In genomic region chr1:3249846-3250501, GRCh38 we compare ENCODE assay signal across 1 cellular context.
TF ChIP-seq lines count a peak whose summit lies in the region.

No MANE protein-coding gene starts in this region.

TF ChIP-seq in HepG2, 621 proteins besides CTCF, POLR2A, EP300 and RAD21 (continued from another document and continues in another):
- TF ChIP-seq ZNF597 (CRISPR knock-in tag; IDR thresholded peaks at IDR 0.05) (no peak), ZFYVE20 (CRISPR knock-in tag; IDR thresholded peaks at IDR 0.05; ENCODE audit: borderline replicate concordance, low read depth) (no peak), NR2F1 (CRISPR knock-in tag; IDR thresholded peaks at IDR 0.05) (peak in 1 of 2 experiments; percentile 86; a peak in 2 of 4 replicates), MTF1 (CRISPR knock-in tag; IDR thresholded peaks at IDR 0.05) (no peak), ATRX (CRISPR knock-in tag; IDR thresholded peaks at IDR 0.05; ENCODE audit: borderline replicate concordance) (no peak), SNRNP70 (IDR thresholded peaks at IDR 0.05; ENCODE audit: low read depth, low read length) (no peak), SATB2 (CRISPR knock-in tag; IDR thresholded peaks at IDR 0.05) (no peak), ZNF816 (CRISPR knock-in tag; IDR thresholded peaks at IDR 0.05; ENCODE audit: borderline replicate concordance) (no peak), JARID2 (CRISPR knock-in tag; IDR thresholded peaks at IDR 0.05; ENCODE audit: insufficient replicate concordance) (no peak), EEA1 (CRISPR knock-in tag; IDR thresholded peaks at IDR 0.05; ENCODE audit: borderline replicate concordance) (no peak), ZNF777 (CRISPR knock-in tag; IDR thresholded peaks at IDR 0.05) (no peak), HOXD1 (CRISPR knock-in tag; IDR thresholded peaks at IDR 0.05) (peak; percentile 94; the same call in 1 of the 2 replicates), ZNF83 (CRISPR knock-in tag; IDR thresholded peaks at IDR 0.05; ENCODE audit: borderline replicate concordance) (no peak), MBNL3 (CRISPR knock-in tag; conservative IDR thresholded peaks at IDR 0.05) (no peak), ZBTB34 (CRISPR knock-in tag; IDR thresholded peaks at IDR 0.05) (no peak), FOSL1 (CRISPR knock-in tag; IDR thresholded peaks at IDR 0.05; ENCODE audit: borderline replicate concordance) (no peak), NR2F6 (IDR thresholded peaks at IDR 0.05) (peak; percentile 81), NR2F6 (CRISPR knock-in tag; IDR thresholded peaks at IDR 0.05) (peak; percentile 76), BRCA1 (CRISPR knock-in tag; IDR thresholded peaks at IDR 0.05) (no peak), ZFY (CRISPR knock-in tag; IDR thresholded peaks at IDR 0.05) (peak; percentile 59), TEAD2 (CRISPR knock-in tag; IDR thresholded peaks at IDR 0.05) (no peak), MXI1 (IDR thresholded peaks at IDR 0.05; ENCODE audit: borderline replicate concordance, low read depth, low read length) (no peak; the same call in 2 of the 3 replicates), ZNF18 (CRISPR knock-in tag; IDR thresholded peaks at IDR 0.05; ENCODE audit: insufficient replicate concordance) (no peak), ZMYM2 (CRISPR knock-in tag; IDR thresholded peaks at IDR 0.05) (no peak), ZNF431 (CRISPR knock-in tag; IDR thresholded peaks at IDR 0.05; ENCODE audit: borderline replicate concordance, low read depth) (no peak), TP53 (CRISPR knock-in tag; conservative IDR thresholded peaks at IDR 0.05) (no peak), PAF1 (CRISPR knock-in tag; IDR thresholded peaks at IDR 0.05) (no peak), ZNF317 (CRISPR knock-in tag; IDR thresholded peaks at IDR 0.05) (no peak), IRX3 (CRISPR knock-in tag; IDR thresholded peaks at IDR 0.05; ENCODE audit: borderline replicate concordance, low read depth) (no peak), CREM (IDR thresholded peaks at IDR 0.05) (peak; percentile 47; the same call in 1 of the 2 replicates), CREM (CRISPR knock-in tag; IDR thresholded peaks at IDR 0.05) (no peak), AGO2 (optimal IDR thresholded peaks at IDR 0.05; ENCODE audit: low read depth, low read length) (no peak), E2F5 (CRISPR knock-in tag; conservative IDR thresholded peaks at IDR 0.05) (no peak), TBX2 (CRISPR knock-in tag; IDR thresholded peaks at IDR 0.05; ENCODE audit: borderline replicate concordance) (peak; percentile 91), ZSCAN12 (CRISPR knock-in tag; IDR thresholded peaks at IDR 0.05) (no peak), RFXANK (CRISPR knock-in tag; IDR thresholded peaks at IDR 0.05) (no peak), ERF (CRISPR knock-in tag; IDR thresholded peaks at IDR 0.05) (no peak), KDM1A (CRISPR knock-in tag; IDR thresholded peaks at IDR 0.05) (no peak), HOMEZ (CRISPR knock-in tag; IDR thresholded peaks at IDR 0.05; ENCODE audit: low read depth) (no peak), ZNF773 (CRISPR knock-in tag; IDR thresholded peaks at IDR 0.05; ENCODE audit: borderline replicate concordance) (no peak), ZNF160 (CRISPR knock-in tag; IDR thresholded peaks at IDR 0.05) (no peak), ZNF607 (CRISPR knock-in tag; IDR thresholded peaks at IDR 0.05; ENCODE audit: borderline replicate concordance) (0 out of 2 replicates have a peak, but pooled peaks have one; percentile 24), ZNF331 (CRISPR knock-in tag; IDR thresholded peaks at IDR 0.05) (no peak), YY1 (IDR thresholded peaks at IDR 0.05; ENCODE audit: insufficient read depth, insufficient replicate concordance, low read depth, low read length) (peak; percentile 41), ZNF382 (CRISPR knock-in tag; IDR thresholded peaks at IDR 0.05; ENCODE audit: borderline replicate concordance) (no peak), RFX5 (IDR thresholded peaks at IDR 0.05; ENCODE audit: low read depth, low read length) (no peak), ZNF7 (CRISPR knock-in tag; IDR thresholded peaks at IDR 0.05) (no peak)
- TF ChIP-seq, protein P1, sequence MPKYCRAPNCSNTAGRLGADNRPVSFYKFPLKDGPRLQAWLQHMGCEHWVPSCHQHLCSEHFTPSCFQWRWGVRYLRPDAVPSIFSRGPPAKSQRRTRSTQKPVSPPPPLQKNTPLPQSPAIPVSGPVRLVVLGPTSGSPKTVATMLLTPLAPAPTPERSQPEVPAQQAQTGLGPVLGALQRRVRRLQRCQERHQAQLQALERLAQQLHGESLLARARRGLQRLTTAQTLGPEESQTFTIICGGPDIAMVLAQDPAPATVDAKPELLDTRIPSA (CRISPR knock-in tag; IDR thresholded peaks at IDR 0.05; ENCODE audit: borderline replicate concordance), result no peak
- TF ChIP-seq, protein P2, sequence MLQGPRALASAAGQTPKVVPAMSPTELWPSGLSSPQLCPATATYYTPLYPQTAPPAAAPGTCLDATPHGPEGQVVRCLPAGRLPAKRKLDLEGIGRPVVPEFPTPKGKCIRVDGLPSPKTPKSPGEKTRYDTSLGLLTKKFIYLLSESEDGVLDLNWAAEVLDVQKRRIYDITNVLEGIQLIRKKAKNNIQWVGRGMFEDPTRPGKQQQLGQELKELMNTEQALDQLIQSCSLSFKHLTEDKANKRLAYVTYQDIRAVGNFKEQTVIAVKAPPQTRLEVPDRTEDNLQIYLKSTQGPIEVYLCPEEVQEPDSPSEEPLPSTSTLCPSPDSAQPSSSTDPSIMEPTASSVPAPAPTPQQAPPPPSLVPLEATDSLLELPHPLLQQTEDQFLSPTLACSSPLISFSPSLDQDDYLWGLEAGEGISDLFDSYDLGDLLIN (CRISPR knock-in tag; IDR thresholded peaks at IDR 0.05; ENCODE audit: borderline replicate concordance), result no peak
- TF ChIP-seq, protein P3, sequence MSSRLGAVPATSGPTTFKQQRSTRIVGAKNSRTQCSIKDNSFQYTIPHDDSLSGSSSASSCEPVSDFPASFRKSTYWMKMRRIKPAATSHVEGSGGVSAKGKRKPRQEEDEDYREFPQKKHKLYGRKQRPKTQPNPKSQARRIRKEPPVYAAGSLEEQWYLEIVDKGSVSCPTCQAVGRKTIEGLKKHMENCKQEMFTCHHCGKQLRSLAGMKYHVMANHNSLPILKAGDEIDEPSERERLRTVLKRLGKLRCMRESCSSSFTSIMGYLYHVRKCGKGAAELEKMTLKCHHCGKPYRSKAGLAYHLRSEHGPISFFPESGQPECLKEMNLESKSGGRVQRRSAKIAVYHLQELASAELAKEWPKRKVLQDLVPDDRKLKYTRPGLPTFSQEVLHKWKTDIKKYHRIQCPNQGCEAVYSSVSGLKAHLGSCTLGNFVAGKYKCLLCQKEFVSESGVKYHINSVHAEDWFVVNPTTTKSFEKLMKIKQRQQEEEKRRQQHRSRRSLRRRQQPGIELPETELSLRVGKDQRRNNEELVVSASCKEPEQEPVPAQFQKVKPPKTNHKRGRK (CRISPR knock-in tag; IDR thresholded peaks at IDR 0.05), result no peak
- TF ChIP-seq, protein P4, sequence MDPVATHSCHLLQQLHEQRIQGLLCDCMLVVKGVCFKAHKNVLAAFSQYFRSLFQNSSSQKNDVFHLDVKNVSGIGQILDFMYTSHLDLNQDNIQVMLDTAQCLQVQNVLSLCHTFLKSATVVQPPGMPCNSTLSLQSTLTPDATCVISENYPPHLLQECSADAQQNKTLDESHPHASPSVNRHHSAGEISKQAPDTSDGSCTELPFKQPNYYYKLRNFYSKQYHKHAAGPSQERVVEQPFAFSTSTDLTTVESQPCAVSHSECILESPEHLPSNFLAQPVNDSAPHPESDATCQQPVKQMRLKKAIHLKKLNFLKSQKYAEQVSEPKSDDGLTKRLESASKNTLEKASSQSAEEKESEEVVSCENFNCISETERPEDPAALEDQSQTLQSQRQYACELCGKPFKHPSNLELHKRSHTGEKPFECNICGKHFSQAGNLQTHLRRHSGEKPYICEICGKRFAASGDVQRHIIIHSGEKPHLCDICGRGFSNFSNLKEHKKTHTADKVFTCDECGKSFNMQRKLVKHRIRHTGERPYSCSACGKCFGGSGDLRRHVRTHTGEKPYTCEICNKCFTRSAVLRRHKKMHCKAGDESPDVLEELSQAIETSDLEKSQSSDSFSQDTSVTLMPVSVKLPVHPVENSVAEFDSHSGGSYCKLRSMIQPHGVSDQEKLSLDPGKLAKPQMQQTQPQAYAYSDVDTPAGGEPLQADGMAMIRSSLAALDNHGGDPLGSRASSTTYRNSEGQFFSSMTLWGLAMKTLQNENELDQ (CRISPR knock-in tag; IDR thresholded peaks at IDR 0.05; ENCODE audit: borderline replicate concordance), result no peak
- TF ChIP-seq, protein P5, sequence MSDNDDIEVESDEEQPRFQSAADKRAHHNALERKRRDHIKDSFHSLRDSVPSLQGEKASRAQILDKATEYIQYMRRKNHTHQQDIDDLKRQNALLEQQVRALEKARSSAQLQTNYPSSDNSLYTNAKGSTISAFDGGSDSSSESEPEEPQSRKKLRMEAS (IDR thresholded peaks at IDR 0.05), result no peak; the same call in 1 of the 2 replicates
- TF ChIP-seq, protein P6, sequence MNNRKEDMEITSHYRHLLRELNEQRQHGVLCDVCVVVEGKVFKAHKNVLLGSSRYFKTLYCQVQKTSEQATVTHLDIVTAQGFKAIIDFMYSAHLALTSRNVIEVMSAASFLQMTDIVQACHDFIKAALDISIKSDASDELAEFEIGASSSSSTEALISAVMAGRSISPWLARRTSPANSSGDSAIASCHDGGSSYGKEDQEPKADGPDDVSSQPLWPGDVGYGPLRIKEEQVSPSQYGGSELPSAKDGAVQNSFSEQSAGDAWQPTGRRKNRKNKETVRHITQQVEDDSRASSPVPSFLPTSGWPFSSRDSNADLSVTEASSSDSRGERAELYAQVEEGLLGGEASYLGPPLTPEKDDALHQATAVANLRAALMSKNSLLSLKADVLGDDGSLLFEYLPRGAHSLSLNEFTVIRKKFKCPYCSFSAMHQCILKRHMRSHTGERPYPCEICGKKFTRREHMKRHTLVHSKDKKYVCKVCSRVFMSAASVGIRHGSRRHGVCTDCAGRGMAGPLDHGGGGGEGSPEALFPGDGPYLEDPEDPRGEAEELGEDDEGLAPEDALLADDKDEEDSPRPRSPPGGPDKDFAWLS (CRISPR knock-in tag; IDR thresholded peaks at IDR 0.05; ENCODE audit: borderline replicate concordance), result no peak
